Comparison of ENCODE assay signal across 30 cellular contexts in the genomic region with DNA sequence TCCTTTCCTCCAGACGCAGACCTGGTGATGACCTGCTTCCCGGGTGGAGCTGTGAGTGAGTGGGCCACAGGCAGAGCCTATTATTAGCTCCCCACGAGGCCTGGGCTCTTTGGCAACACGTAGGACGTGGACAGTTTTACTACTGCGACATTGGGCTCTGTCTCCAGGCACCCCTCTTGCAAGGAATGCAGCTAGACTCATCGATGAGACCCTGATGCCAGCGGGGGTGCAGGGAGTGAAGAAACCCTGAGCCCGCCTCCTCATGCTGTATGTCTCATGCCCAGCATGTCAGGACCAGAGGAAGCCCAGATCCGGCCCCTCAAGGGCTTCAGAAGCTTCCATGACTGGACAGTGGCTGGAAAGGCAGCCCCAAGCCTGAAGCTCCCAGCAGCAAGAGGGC.
"Had no signal": no experiment of that assay in that cellular context is flagged by ENCODE, and none has a peak within 500 bp of the region (broad histone marks: within the 10 kb centered on the region; RNA-seq: fewer than 3 reads in every experiment).

No MANE protein-coding gene starts in this region.

- H3K36me3 ChIP-seq: adrenal gland, esophagus muscularis mucosa, gastrocnemius medialis, WERI-Rb-1 had no signal

- H3K4me1 ChIP-seq: adrenal gland, esophagus muscularis mucosa, foreskin keratinocyte had no signal

- H3K27ac ChIP-seq: adrenal gland, body of pancreas, esophagus muscularis mucosa, foreskin keratinocyte, gastrocnemius medialis, WERI-Rb-1 had no signal

- H3K4me3 ChIP-seq: adrenal gland, body of pancreas, esophagus muscularis mucosa, gastrocnemius medialis had no signal

- DNase-seq: activated B cell treated with CpG ODN at 0.5 μM for 24 hours; activated CD4-positive, alpha-beta T cell treated with anti-CD3 and anti-CD28 coated beads for 48 hours; activated CD4-positive, alpha-beta T cell treated with anti-CD3 and anti-CD28 coated beads, Interleukin-2, amount 50 U/mL, for 1 hour; activated CD4-positive, alpha-beta T cell treated with anti-CD3 and anti-CD28 coated beads, Interleukin-2, amount 50 U/mL, for 48 hours; activated CD8-positive, alpha-beta memory T cell treated with anti-CD3 and anti-CD28 coated beads for 24 hours; activated CD8-positive, alpha-beta T cell treated with anti-CD3 and anti-CD28 coated beads for 36 hours; activated effector memory CD4-positive, alpha-beta T cell treated with Interleukin-2 at 50 U/mL for 16 hours; activated naive CD4-positive, alpha-beta T cell treated with anti-CD3 and anti-CD28 coated beads for 36 hours; activated naive CD8-positive, alpha-beta T cell treated with anti-CD3 and anti-CD28 coated beads for 36 hours; activated naive CD8-positive, alpha-beta T cell treated with anti-CD3 and anti-CD28 coated beads, Interleukin-2, amount 50 U/mL, for 24 hours; activated T-cell treated with anti-CD3 and anti-CD28 coated beads, Interleukin-2, amount 50 U/mL, for 4 hours; adrenal gland; amygdala; body of pancreas; caudate nucleus; cortex of kidney; dermis blood vessel endothelial cell; effector CD4-positive, alpha-beta T cell; effector memory CD8-positive, alpha-beta T cell; erythroblast; foreskin keratinocyte; gastrocnemius medialis; glutamatergic neuron; T-helper 1 cell; T-helper 17 cell; T1000; WERI-Rb-1 had no signal

- ATAC-seq: activated CD4-positive, CD25-positive, alpha-beta regulatory T cell treated with anti-CD3 and anti-CD28 coated beads, Interleukin-2, amount 50 U/mL, for 24 hours; activated CD8-positive, alpha-beta T cell treated with anti-CD3 and anti-CD28 coated beads for 36 hours; activated naive CD8-positive, alpha-beta T cell treated with anti-CD3 and anti-CD28 coated beads, Interleukin-2, amount 50 U/mL, for 24 hours; activated T-cell treated with anti-CD3 and anti-CD28 coated beads, Interleukin-2, amount 50 U/mL, for 4 hours; activated T-helper 17 cell treated with anti-CD3 and anti-CD28 coated beads, Interleukin-2, amount 50 U/mL, for 72 hours; body of pancreas; effector memory CD8-positive, alpha-beta T cell; foreskin keratinocyte; gastrocnemius medialis; T-helper 17 cell had no signal

- H3K27me3 ChIP-seq: adrenal gland, body of pancreas, foreskin keratinocyte had no signal

- H3K9me3 ChIP-seq: adrenal gland, body of pancreas, gastrocnemius medialis had no signal
